Comparison of ENCODE assay signal across 20 cellular contexts in genomic region chr1:189908113-189908512, GRCh38.
"Had no signal": no experiment of that assay in that cellular context is flagged by ENCODE, and none has a peak within 500 bp of the region (broad histone marks: within the 10 kb centered on the region; RNA-seq: fewer than 3 reads in every experiment).

No MANE protein-coding gene starts in this region.

- DNase-seq: dermis blood vessel endothelial cell; dorsolateral prefrontal cortex; effector CD4-positive, alpha-beta T cell; effector memory CD4-positive, alpha-beta T cell; foreskin keratinocyte; heart left ventricle; hypothalamus; immature natural killer cell; left cardiac atrium; left lung; left ventricle myocardium superior; lower lobe of right lung; mesenchymal stem cell had no signal

- H3K4me1 ChIP-seq: esophagus muscularis mucosa, foreskin keratinocyte, gastroesophageal sphincter, heart left ventricle, left lung, lower lobe of right lung had no signal

- H3K79me2 ChIP-seq: hepatocyte had no signal

- H3K4me3 ChIP-seq: coronary artery, dorsolateral prefrontal cortex, esophagus muscularis mucosa, gastroesophageal sphincter, heart left ventricle, hepatocyte, left lung, lower lobe of right lung had no signal

- H3K36me3 ChIP-seq: esophagus muscularis mucosa, gastroesophageal sphincter, heart left ventricle, left lung, lower lobe of right lung had no signal

- H3K4me2 ChIP-seq: hepatocyte had no signal

- H3K9me3 ChIP-seq: esophagus muscularis mucosa, heart left ventricle, left lung, lower lobe of right lung had no signal

- H3K27me3 ChIP-seq: dorsolateral prefrontal cortex, esophagus muscularis mucosa, foreskin keratinocyte, gastroesophageal sphincter, heart left ventricle, hepatocyte, left lung had no signal

- ATAC-seq: foreskin keratinocyte, gastroesophageal sphincter, heart left ventricle, left cardiac atrium, left lung, left ventricle myocardium superior, lower lobe of right lung had no signal

- H2AFZ ChIP-seq: hepatocyte had no signal

- H3K27ac ChIP-seq: coronary artery, dorsolateral prefrontal cortex, esophagus muscularis mucosa, foreskin keratinocyte, gastroesophageal sphincter, heart left ventricle, hepatocyte, left lung, lower lobe of right lung had no signal

- FAIRE-seq: colon, endothelial cell of umbilical vein, keratinocyte had no signal
